12 cellular contexts compared by ENCODE assay signal in the genomic region with DNA sequence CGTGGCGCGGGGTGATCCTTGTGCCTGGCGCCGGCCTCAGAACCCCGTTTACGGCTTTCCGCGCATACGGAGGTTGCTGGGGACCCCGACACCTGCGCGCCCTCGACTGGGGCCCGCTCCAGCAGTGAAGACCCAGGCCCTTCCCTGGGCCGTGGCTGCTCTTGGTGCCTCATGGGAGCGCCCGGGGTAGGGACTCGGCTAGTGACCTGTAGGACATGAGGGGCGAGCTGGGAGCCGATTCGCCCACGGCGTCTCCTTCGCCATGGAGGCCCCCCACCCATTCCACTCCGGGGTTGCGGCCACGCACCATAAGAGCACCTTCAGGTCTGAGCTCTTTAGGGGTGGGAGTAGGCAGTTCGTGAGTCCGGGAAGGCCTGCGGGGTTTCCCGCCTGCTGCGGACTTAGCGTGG. TPM values are rescaled to one million over a fixed set of nuclear protein-coding genes. Genes with fewer than 3 reads are reported as not detected.
A peak's percentile ranks its signal among the peaks of the same experiment; 100 is the strongest.
DNase-seq lines count a peak whose midpoint lies in the region; ATAC-seq, FAIRE-seq and TF ChIP-seq lines count a peak whose summit lies in the region.
"Had no signal": no experiment of that assay in that cellular context is flagged by ENCODE, and none has a peak within 500 bp of the region (broad histone marks: within the 10 kb centered on the region; RNA-seq: fewer than 3 reads in every experiment).

No MANE protein-coding gene starts in this region.

- no peak overlapping the region for H4K5ac ChIP-seq in H1 (ENCODE audit: insufficient read length, low read depth, low read length)

- no peak overlapping the region for H2AK5ac ChIP-seq in H1 (ENCODE audit: low read depth, low read length)

- peaks cover 11% of the 10 kb centered on the region; the same call in 1 of the 2 replicates for H3K23me2 ChIP-seq in H1 (ENCODE audit: low read depth, low read length)

- TF ChIP-seq RAD21 in H1 (IDR thresholded peaks at IDR 0.05 in 1 of 2, conservative IDR thresholded peaks at IDR 0.05 in 1 of 2; ENCODE audit: low read depth in 2 of 2, low read length in 2 of 2), result no peak

- peak overlapping the region; percentile 65; the same call in 1 of the 2 replicates for H2AFZ ChIP-seq in H1 (ENCODE audit: low read length)

- no peak overlapping the region for H2BK15ac ChIP-seq in H1 (ENCODE audit: low read length)

- no peak overlapping the region for H2BK20ac ChIP-seq in H1 (ENCODE audit: low read length)

- CTCF ChIA-PET in H1 (lab: Charles Lee; ENCODE audit: partially characterized antibody), result interaction anchor here (0.7 to 11.6 kb wide), 31 partner anchors 8 to 507 kb away, joined by 3 to 132 read pairs (median 6); a partner anchor contains a TSS

- no peak for TF ChIP-seq EP300 in H1 (IDR thresholded peaks at IDR 0.05; ENCODE audit: borderline replicate concordance in 1 of 2, low read depth in 2 of 2, low read length in 2 of 2)

- peaks cover 0 to 15% (median 7%) of the 10 kb centered on the region in 4 experiments; a peak in 6 of 7 replicates for H3K4me1 ChIP-seq in H1 (replicated peaks in 1 of 4; ENCODE audit: control insufficient read depth in 3 of 4, insufficient read depth in 4 of 4, low read length in 3 of 4)
- peaks cover 8 to 12% of the 10 kb centered on the region in 2 donors for H3K4me1 ChIP-seq in mucosa of rectum (ENCODE audit: control insufficient read depth in 2 of 2, insufficient read depth in 2 of 2, low read length in 2 of 2)
- peaks cover 0 to 18% of the 10 kb centered on the region in 2 donors for H3K4me1 ChIP-seq in thoracic aorta (ENCODE audit: control insufficient read depth in 1 of 2, low read depth in 2 of 2)

- peaks cover 2 to 9% of the 10 kb centered on the region in 2 experiments for H4K20me1 ChIP-seq in H1 (replicated peaks in 1 of 2; ENCODE audit: control insufficient read depth in 1 of 2, insufficient read depth in 2 of 2, low read length in 2 of 2)

- no peak overlapping the region for H2BK5ac ChIP-seq in H1 (ENCODE audit: low read depth, low read length)

- no peak overlapping the region for H3K4ac ChIP-seq in H1 (replicated peaks; ENCODE audit: insufficient read length, low read depth, low read length)

- H3K79me1 ChIP-seq in H1 (ENCODE audit: low read depth, low read length), result peaks cover 2% of the 10 kb centered on the region; the same call in 1 of the 2 replicates

- H2BK12ac ChIP-seq in H1 (ENCODE audit: low read depth, low read length), result no peak overlapping the region

- no peak for TF ChIP-seq POLR2A in H1 (IDR thresholded peaks at IDR 0.05; ENCODE audit: control extremely low read depth in 1 of 2, low read depth in 2 of 2, low read length in 2 of 2)

- no peak overlapping the region for H3K14ac ChIP-seq in H1 (ENCODE audit: insufficient read length)

- H3K27me3 ChIP-seq in H1 (replicated peaks in 1 of 4; ENCODE audit: control insufficient read depth in 3 of 4, extremely low read depth in 1 of 4, insufficient read depth in 3 of 4, low read length in 3 of 4) (peaks cover 66 to 78% (median 75%) of the 10 kb centered on the region in 4 experiments), mucosa of rectum (ENCODE audit: control insufficient read depth in 2 of 2, insufficient read depth in 2 of 2, low read length in 2 of 2) (peaks cover 48 to 63% of the 10 kb centered on the region in 2 donors), thoracic aorta (replicated peaks; ENCODE audit: insufficient read depth) (peaks cover 16% of the 10 kb centered on the region)

- no peaks in the 10 kb centered on the region for H3K9me3 ChIP-seq in H1 (ENCODE audit: insufficient read depth in 2 of 2, low read depth in 1 of 2, low read length in 1 of 2)
- H3K9me3 ChIP-seq in mucosa of rectum (ENCODE audit: control insufficient read depth in 2 of 2, low read length in 2 of 2), result peaks cover 0 to 3% of the 10 kb centered on the region in 2 donors
- H3K9me3 ChIP-seq in thoracic aorta, result no peaks in the 10 kb centered on the region

- WGBS in H1 (ENCODE audit: extremely low coverage in 1 of 2, insufficient coverage in 1 of 2, insufficient read length in 1 of 2, insufficient replicate concordance in 2 of 2, low coverage in 1 of 2, low lambda C conversion rate in 2 of 2, missing lambda C conversion rate in 1 of 2), 2 experiments, result 2% methylated on average over 34 of the region's 34 CpGs; no CpG with 5 or more reads in 1 of the 2 experiments

- H3K79me2 ChIP-seq in H1 (ENCODE audit: control insufficient read depth in 1 of 2, insufficient read depth in 2 of 2, low read length in 2 of 2), result no peaks in the 10 kb centered on the region

- no peak for ATAC-seq in thoracic aorta (ENCODE audit: insufficient number of reproducible peaks, low FRiP score, low read depth)
- ATAC-seq: stimulated activated memory B cell treated with anti-CD40 and anti-IgM and Interleukin-4, amounts not matched to agents 10 μg/mL and 1 μg/mL and 100 μg/mL, for 72 hours had no signal

- no peak overlapping the region for H4K91ac ChIP-seq in H1 (replicated peaks; ENCODE audit: insufficient read length, low read length)

- FAIRE-seq in H1 (lab: Jason Lieb, UNC), result no peak
- FAIRE-seq in RCC 7860 (lab: Jason Lieb, UNC), result no peak

- H3K18ac ChIP-seq in H1 (ENCODE audit: extremely low read depth, low read length), result no peak overlapping the region

- H3K4me3 ChIP-seq in H1 (ENCODE audit: extremely low read depth in 1 of 4, insufficient read depth in 2 of 4, low read depth in 3 of 4, low read length in 4 of 4), result peak overlapping the region; percentile 19 to 64 (median 57); a peak in 7 of 8 replicates
- H3K4me3 ChIP-seq in mucosa of rectum (ENCODE audit: low read length in 2 of 2), result peak overlapping the region; percentile 53 to 56
- H3K4me3 ChIP-seq in thoracic aorta, result peak overlapping the region; percentile 71

- no peak overlapping the region for H3K27ac ChIP-seq in H1 (ENCODE audit: low read depth, low read length)
- no peak overlapping the region for H3K27ac ChIP-seq in mucosa of rectum (ENCODE audit: low read depth in 2 of 2, low read length in 2 of 2)
- H3K27ac ChIP-seq in thoracic aorta, result no peak overlapping the region
- H3K27ac ChIP-seq: WERI-Rb-1 had no signal

- no peak overlapping the region for H3K56ac ChIP-seq in H1 (replicated peaks; ENCODE audit: insufficient read length, low read depth, low read length)

- H3K36me3 ChIP-seq in H1 (ENCODE audit: control insufficient read depth in 2 of 4, insufficient read depth in 4 of 4, low read length in 3 of 4) (no peaks in the 10 kb centered on the region), mucosa of rectum (ENCODE audit: control insufficient read depth in 2 of 2, insufficient read depth in 2 of 2, low read length in 2 of 2) (no peaks in the 10 kb centered on the region), thoracic aorta (no peaks in the 10 kb centered on the region)
- H3K36me3 ChIP-seq: WERI-Rb-1 had no signal

- H3K9ac ChIP-seq in H1 (replicated peaks in 1 of 4; ENCODE audit: extremely low read depth in 1 of 4, low read depth in 3 of 4, low read length in 3 of 4) (no peak overlapping the region), mucosa of rectum (ENCODE audit: low read depth in 1 of 2, low read length in 2 of 2) (no peak overlapping the region)

- no peak overlapping the region for H3K23ac ChIP-seq in H1 (ENCODE audit: insufficient read length)

- H3K4me2 ChIP-seq in H1 (ENCODE audit: insufficient read depth in 1 of 2, low read depth in 2 of 2, low read length in 2 of 2), result peak overlapping the region; percentile 73 to 93

- TF ChIP-seq CTCF in H1 (IDR thresholded peaks at IDR 0.05; ENCODE audit: control extremely low read depth in 1 of 3, insufficient read depth in 1 of 3, low read depth in 1 of 3, low read length in 3 of 3) (no peak), thoracic aorta (IDR thresholded peaks at IDR 0.05) (no peak)

- H4K8ac ChIP-seq in H1 (ENCODE audit: extremely low read depth, insufficient read depth, low read length), result peak overlapping the region; percentile 77

- DNase-seq in NCI-H1417 treated with DMSO at 0.1 percent for 48 hours (lab: John Stamatoyannopoulos, UW) (peak; percentile 53), H1 (ENCODE audit: low read depth in 1 of 2, low spot score in 2 of 2) (no peak), thoracic aorta (ENCODE audit: low spot score) (no peak), activated gamma-delta T cell treated with Interleukin-2 at 50 U/mL for 16 hours (no peak), GM19238 (ENCODE audit: insufficient read length, low spot score) (no peak), RCC 7860 (ENCODE audit: low spot score) (no peak)
- no peak for DNase-seq in stimulated activated CD4-positive, alpha-beta T cell treated with anti-CD3 and anti-CD28 coated beads, Interleukin-1b, Interleukin-23, amount 100 ng/mL, for 48 hours
- DNase-seq: activated naive CD4-positive, alpha-beta T cell treated with anti-CD3 and anti-CD28 coated beads, Interleukin-2, amount 50 U/mL, for 16 hours; WERI-Rb-1 had no signal

- no peak overlapping the region for H2BK120ac ChIP-seq in H1 (replicated peaks; ENCODE audit: low read depth, low read length)

- POLR2A ChIA-PET in H1 (lab: Charles Lee; ENCODE audit: partially characterized antibody), result interaction anchor here (1.3 kb wide), 2 partner anchors 10 to 132 kb away, joined by 3 read pairs; no protein-coding TSS in a partner anchor

TF ChIP-seq in H1, 55 proteins besides CTCF, POLR2A, EP300 and RAD21:
- TF ChIP-seq KDM5A (IDR thresholded peaks at IDR 0.05; ENCODE audit: low read length) (no peak), NRF1 (IDR thresholded peaks at IDR 0.05; ENCODE audit: low read depth, low read length) (no peak), CHD2 (IDR thresholded peaks at IDR 0.05; ENCODE audit: low read length) (no peak), HDAC6 (IDR thresholded peaks at IDR 0.05; ENCODE audit: low read depth, low read length) (no peak), EZH2 (IDR thresholded peaks at IDR 0.05; ENCODE audit: low read depth, low read length, severe bottlenecking) (peak; percentile 85), JUND (IDR thresholded peaks at IDR 0.05; ENCODE audit: low read length) (no peak), KDM4A (IDR thresholded peaks at IDR 0.05; ENCODE audit: low read depth, low read length, severe bottlenecking) (no peak)

RNA-seq across cellular contexts. Expression of a gene that starts 14.2 kb away (rescaled TPM):
- not detected in 2 replicates for total RNA-seq in H1 (2021; fragmentation: NEBNext Ultra II Directional; extraction: Animal tissue kit (Norgen Biotek cat#: 25700))
- 0.05 TPM in 1 of 2 replicates, not detected in the other for polyA plus RNA-seq in H1 (2011; rRNA removed)
- polyA plus RNA-seq in H1 (2011; cell fraction: cytosol; rRNA removed), result not detected
- polyA plus RNA-seq in H1 (2011; cell fraction: nucleus; rRNA removed), result not detected
- 0.20 to 0.35 TPM (median 0.22 TPM) in 4 replicates for polyA plus RNA-seq in H1 (2012, experiment 1 of 2)
- polyA plus RNA-seq in H1 (2012, experiment 2 of 2), result 0.04 TPM
- 0.02 TPM for polyA plus RNA-seq in H1 (2013, experiment 1 of 2)
- polyA plus RNA-seq in H1 (2013, experiment 2 of 2), result not detected
- not detected in 2 replicates for polyA minus RNA-seq in H1 (2011; rRNA and poly(A)+ RNA removed)
- polyA minus RNA-seq in H1 (2011; cell fraction: cytosol; rRNA and poly(A)+ RNA removed), result not detected
- not detected for polyA minus RNA-seq in H1 (2011; cell fraction: nucleus; rRNA and poly(A)+ RNA removed)
- total RNA-seq in thoracic aorta, result 1 to 10 TPM in 1 of 2 donors, under 1 TPM in 1; 0.21 to 4.5 TPM
- total RNA-seq: renal cortical epithelial cell had no signal
